In the genomic region with DNA sequence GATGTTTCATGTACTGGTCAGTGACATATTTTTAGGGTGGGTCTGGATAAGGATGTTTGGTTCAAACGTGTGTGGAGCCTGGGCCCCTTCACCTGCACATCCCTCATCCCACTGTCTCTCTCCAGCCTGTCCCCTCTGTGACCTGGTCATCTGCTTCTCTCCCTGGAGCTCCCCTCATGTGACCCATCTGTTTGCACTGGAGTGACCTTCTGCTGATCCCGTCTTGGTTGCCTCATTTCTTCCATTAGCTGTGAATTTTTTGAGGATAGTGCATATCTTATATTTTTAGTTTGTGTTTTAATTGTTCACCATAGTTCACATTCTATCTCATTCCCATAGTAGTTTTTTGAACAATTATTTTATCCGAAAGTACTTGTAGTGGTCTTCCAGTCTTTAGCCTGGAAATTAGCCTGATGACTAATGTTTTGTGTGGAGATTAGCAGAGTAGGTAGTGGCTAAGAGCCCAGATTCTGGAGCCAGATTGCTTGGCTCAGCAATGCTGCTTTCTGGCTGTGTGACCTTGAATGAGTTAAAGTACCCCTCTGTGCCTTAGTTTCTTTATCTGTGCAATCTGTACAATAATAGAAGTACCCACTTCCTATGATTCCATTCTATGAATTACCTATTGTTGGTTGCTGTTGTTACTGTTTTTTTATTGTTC, we compare ENCODE assay signal across 12 cellular contexts.
DNase-seq lines count a peak whose midpoint lies in the region; ATAC-seq and TF ChIP-seq lines count a peak whose summit lies in the region.
"Had no signal": no experiment of that assay in that cellular context is flagged by ENCODE, and none has a peak within 500 bp of the region (broad histone marks: within the 10 kb centered on the region; RNA-seq: fewer than 3 reads in every experiment).

No MANE protein-coding gene starts in this region.

- H3K9me3 ChIP-seq in liver (ENCODE audit: control insufficient read depth in 4 of 4, low read length in 3 of 4), result no peaks in the 10 kb centered on the region
- no peaks in the 10 kb centered on the region for H3K9me3 ChIP-seq in uterus

- intact Hi-C loops in uterus (cut with DNase I; ENCODE audit: low total_unique reads), result no loop called here

- DNase-seq in dermis blood vessel endothelial cell, result peak; percentile 1
- DNase-seq in uterus, result peak; percentile 44 to 45
- DNase-seq in activated CD4-positive, alpha-beta T cell treated with anti-CD3 and anti-CD28 coated beads, Interleukin-2, amount 50 U/mL, for 1 hour, result no peak
- DNase-seq in NCI-H524 (lab: John Stamatoyannopoulos, UW), result no peak
- DNase-seq: activated CD8-positive, alpha-beta T cell treated with anti-CD3 and anti-CD28 coated beads for 36 hours; CD8-positive, alpha-beta T cell; central memory CD4-positive, alpha-beta T cell; KBM-7; NCI-H1436 treated with DMSO at 0.1 percent for 48 hours had no signal

- ATAC-seq in SK-N-SH treated with all-trans-retinoic acid at 6 μM for 48 hours (peak; percentile 76), HG03521 (IDR thresholded peaks at IDR 0.05; ENCODE audit: unreplicated experiment) (no peak)
- ATAC-seq: activated CD8-positive, alpha-beta T cell treated with anti-CD3 and anti-CD28 coated beads for 36 hours; CD8-positive, alpha-beta T cell had no signal

- H3K4me1 ChIP-seq in liver (ENCODE audit: control insufficient read depth in 4 of 4, insufficient read depth in 4 of 4, low read length in 3 of 4) (peaks cover 0 to 5% (median 2%) of the 10 kb centered on the region in 4 donors), uterus (peaks cover 0 to 18% of the 10 kb centered on the region in 2 donors)

- no peak overlapping the region for H3K4me3 ChIP-seq in liver (ENCODE audit: low read depth in 1 of 3, low read length in 3 of 3)
- no peak overlapping the region for H3K4me3 ChIP-seq in uterus

- TF ChIP-seq POLR2A in uterus (IDR thresholded peaks at IDR 0.05), result no peak

- H3K36me3 ChIP-seq in liver (ENCODE audit: control insufficient read depth in 4 of 4, insufficient read depth in 3 of 4, low read depth in 1 of 4, low read length in 3 of 4) (peaks cover 0 to 2% (median 0%) of the 10 kb centered on the region in 4 donors), uterus (no peaks in the 10 kb centered on the region)

- TF ChIP-seq RAD21 in liver (IDR thresholded peaks at IDR 0.05), result peak; percentile 27 to 41

- H3K9ac ChIP-seq in liver (ENCODE audit: low read depth in 1 of 2, low read length in 2 of 2), result no peak overlapping the region

- TF ChIP-seq CTCF in liver (IDR thresholded peaks at IDR 0.05; ENCODE audit: low read depth, low read length, missing input control) (no peak), uterus (IDR thresholded peaks at IDR 0.05) (no peak)

- whole genome bisulfite sequencing in liver, result 35% methylated on average over 3 of the region's 3 CpGs

- no peak overlapping the region for H3K27ac ChIP-seq in liver (ENCODE audit: low read depth in 1 of 2, low read length in 2 of 2)
- H3K27ac ChIP-seq in uterus, result peak overlapping the region; percentile 58 to 68

- H3K27me3 ChIP-seq in liver (ENCODE audit: control insufficient read depth in 4 of 4, insufficient read depth in 4 of 4, low read length in 3 of 4) (no peaks in the 10 kb centered on the region), uterus (no peaks in the 10 kb centered on the region)

TF ChIP-seq in SK-N-SH treated with all-trans-retinoic acid at 6 μM for 48 hours, 23 proteins besides CTCF, POLR2A, EP300 and RAD21 (continues in another document):
- no peak for TF ChIP-seq RARB (CRISPR knock-in tag; IDR thresholded peaks at IDR 0.05)
- TF ChIP-seq, protein P1, sequence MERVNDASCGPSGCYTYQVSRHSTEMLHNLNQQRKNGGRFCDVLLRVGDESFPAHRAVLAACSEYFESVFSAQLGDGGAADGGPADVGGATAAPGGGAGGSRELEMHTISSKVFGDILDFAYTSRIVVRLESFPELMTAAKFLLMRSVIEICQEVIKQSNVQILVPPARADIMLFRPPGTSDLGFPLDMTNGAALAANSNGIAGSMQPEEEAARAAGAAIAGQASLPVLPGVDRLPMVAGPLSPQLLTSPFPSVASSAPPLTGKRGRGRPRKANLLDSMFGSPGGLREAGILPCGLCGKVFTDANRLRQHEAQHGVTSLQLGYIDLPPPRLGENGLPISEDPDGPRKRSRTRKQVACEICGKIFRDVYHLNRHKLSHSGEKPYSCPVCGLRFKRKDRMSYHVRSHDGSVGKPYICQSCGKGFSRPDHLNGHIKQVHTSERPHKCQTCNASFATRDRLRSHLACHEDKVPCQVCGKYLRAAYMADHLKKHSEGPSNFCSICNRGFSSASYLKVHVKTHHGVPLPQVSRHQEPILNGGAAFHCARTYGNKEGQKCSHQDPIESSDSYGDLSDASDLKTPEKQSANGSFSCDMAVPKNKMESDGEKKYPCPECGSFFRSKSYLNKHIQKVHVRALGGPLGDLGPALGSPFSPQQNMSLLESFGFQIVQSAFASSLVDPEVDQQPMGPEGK (CRISPR knock-in tag; IDR thresholded peaks at IDR 0.05; ENCODE audit: borderline replicate concordance), result no peak
- 0 out of 2 replicates have a peak, but pooled peaks have one; percentile 30 for TF ChIP-seq SNAI2 (CRISPR knock-in tag; IDR thresholded peaks at IDR 0.05)
- TF ChIP-seq, protein P2, sequence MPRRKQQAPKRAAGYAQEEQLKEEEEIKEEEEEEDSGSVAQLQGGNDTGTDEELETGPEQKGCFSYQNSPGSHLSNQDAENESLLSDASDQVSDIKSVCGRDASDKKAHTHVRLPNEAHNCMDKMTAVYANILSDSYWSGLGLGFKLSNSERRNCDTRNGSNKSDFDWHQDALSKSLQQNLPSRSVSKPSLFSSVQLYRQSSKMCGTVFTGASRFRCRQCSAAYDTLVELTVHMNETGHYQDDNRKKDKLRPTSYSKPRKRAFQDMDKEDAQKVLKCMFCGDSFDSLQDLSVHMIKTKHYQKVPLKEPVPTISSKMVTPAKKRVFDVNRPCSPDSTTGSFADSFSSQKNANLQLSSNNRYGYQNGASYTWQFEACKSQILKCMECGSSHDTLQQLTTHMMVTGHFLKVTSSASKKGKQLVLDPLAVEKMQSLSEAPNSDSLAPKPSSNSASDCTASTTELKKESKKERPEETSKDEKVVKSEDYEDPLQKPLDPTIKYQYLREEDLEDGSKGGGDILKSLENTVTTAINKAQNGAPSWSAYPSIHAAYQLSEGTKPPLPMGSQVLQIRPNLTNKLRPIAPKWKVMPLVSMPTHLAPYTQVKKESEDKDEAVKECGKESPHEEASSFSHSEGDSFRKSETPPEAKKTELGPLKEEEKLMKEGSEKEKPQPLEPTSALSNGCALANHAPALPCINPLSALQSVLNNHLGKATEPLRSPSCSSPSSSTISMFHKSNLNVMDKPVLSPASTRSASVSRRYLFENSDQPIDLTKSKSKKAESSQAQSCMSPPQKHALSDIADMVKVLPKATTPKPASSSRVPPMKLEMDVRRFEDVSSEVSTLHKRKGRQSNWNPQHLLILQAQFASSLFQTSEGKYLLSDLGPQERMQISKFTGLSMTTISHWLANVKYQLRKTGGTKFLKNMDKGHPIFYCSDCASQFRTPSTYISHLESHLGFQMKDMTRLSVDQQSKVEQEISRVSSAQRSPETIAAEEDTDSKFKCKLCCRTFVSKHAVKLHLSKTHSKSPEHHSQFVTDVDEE (CRISPR knock-in tag; IDR thresholded peaks at IDR 0.05), result no peak

TF ChIP-seq in liver, 16 proteins besides CTCF, POLR2A, EP300 and RAD21:
- no peak for TF ChIP-seq TAF1 (conservative IDR thresholded peaks at IDR 0.05)
- peak; percentile 64 to 79 for TF ChIP-seq JUND (IDR thresholded peaks at IDR 0.05)
- TF ChIP-seq SP1 (IDR thresholded peaks at IDR 0.05), result no peak
- TF ChIP-seq EGR1 (IDR thresholded peaks at IDR 0.05; ENCODE audit: low read depth in 2 of 2), result no peak
- peak in 1 of 2 donors; percentile 5 for TF ChIP-seq HNF4A (conservative IDR thresholded peaks at IDR 0.05)
- peak; percentile 90 to 95 for TF ChIP-seq RXRA (IDR thresholded peaks at IDR 0.05)
- TF ChIP-seq, protein P3, sequence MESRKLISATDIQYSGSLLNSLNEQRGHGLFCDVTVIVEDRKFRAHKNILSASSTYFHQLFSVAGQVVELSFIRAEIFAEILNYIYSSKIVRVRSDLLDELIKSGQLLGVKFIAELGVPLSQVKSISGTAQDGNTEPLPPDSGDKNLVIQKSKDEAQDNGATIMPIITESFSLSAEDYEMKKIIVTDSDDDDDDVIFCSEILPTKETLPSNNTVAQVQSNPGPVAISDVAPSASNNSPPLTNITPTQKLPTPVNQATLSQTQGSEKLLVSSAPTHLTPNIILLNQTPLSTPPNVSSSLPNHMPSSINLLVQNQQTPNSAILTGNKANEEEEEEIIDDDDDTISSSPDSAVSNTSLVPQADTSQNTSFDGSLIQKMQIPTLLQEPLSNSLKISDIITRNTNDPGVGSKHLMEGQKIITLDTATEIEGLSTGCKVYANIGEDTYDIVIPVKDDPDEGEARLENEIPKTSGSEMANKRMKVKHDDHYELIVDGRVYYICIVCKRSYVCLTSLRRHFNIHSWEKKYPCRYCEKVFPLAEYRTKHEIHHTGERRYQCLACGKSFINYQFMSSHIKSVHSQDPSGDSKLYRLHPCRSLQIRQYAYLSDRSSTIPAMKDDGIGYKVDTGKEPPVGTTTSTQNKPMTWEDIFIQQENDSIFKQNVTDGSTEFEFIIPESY (IDR thresholded peaks at IDR 0.05), result no peak
- TF ChIP-seq FOXA2 (IDR thresholded peaks at IDR 0.05), result no peak
- TF ChIP-seq, protein P4, sequence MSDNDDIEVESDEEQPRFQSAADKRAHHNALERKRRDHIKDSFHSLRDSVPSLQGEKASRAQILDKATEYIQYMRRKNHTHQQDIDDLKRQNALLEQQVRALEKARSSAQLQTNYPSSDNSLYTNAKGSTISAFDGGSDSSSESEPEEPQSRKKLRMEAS (IDR thresholded peaks at IDR 0.05), result no peak
- peak; percentile 30 for TF ChIP-seq NR2F2 (IDR thresholded peaks at IDR 0.05)
- TF ChIP-seq FOXA1 (IDR thresholded peaks at IDR 0.05), result no peak
- TF ChIP-seq, protein P5, sequence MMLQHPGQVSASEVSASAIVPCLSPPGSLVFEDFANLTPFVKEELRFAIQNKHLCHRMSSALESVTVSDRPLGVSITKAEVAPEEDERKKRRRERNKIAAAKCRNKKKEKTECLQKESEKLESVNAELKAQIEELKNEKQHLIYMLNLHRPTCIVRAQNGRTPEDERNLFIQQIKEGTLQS (IDR thresholded peaks at IDR 0.05), result peak; percentile 51
TF ChIP-seq in liver: peak in this region for 5.

Comparison
In these comparisons a context has a peak if more than half of its experiments do, and no peak if none do; other contexts are left out.
1. DNase-seq: peak in dermis blood vessel endothelial cell (single experiment) and uterus (2 of 2); none in activated CD4-positive, alpha-beta T cell treated with anti-CD3 and anti-CD28 coated beads, Interleukin-2, amount 50 U/mL, for 1 hour (single experiment) and NCI-H524 (0 of 2).
2. H3K27ac ChIP-seq: peak in uterus (2 of 2); none in liver (0 of 2).